ENCODE assay signal across 37 cellular contexts in the genomic region with DNA sequence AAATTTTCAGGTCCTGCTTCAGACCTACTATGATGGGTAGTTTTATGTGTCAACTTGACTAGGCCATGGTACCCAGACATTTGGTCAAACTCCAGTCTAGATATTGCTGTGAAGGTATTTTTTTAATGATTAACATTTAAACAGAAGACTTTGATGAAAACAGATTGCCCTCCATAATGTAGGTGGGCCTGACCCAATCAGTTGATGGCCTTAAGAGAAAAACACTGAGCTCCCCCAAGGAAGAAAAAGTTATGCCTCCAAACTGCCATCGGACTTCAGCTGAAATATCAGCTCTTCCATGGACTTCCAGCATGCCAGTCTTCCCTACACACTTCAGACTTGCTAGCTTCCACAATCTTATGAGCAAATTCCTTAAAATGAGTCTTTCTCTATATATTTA.
"Had no signal": no experiment of that assay in that cellular context is flagged by ENCODE, and none has a peak within 500 bp of the region (broad histone marks: within the 10 kb centered on the region; RNA-seq: fewer than 3 reads in every experiment).

No MANE protein-coding gene starts in this region.

- H3K4me1 Mint-ChIP-seq: activated naive CD4-positive, alpha-beta T cell treated with anti-CD3 and anti-CD28 coated beads, Interleukin-2, amount 10 ng/mL, durations not matched to agents 7 days and 5 days; activated naive CD4-positive, alpha-beta T cell treated with anti-CD3 and anti-CD28 coated beads, Interleukin-2, amount 50 U/mL, for 24 hours; activated naive CD8-positive, alpha-beta T cell treated with anti-CD3 and anti-CD28 coated beads for 36 hours; activated naive CD8-positive, alpha-beta T cell treated with anti-CD3 and anti-CD28 coated beads, Interleukin-2, amount 10 ng/mL, durations not matched to agents 7 days and 5 days; activated naive CD8-positive, alpha-beta T cell treated with anti-CD3 and anti-CD28 coated beads, Interleukin-2, amount 50 U/mL, for 24 hours; activated T-helper 17 cell treated with anti-CD3 and anti-CD28 coated beads, Interleukin-2, amount 50 U/mL, for 72 hours; central memory CD8-positive, alpha-beta T cell had no signal

- H3K4me3 Mint-ChIP-seq: activated naive CD4-positive, alpha-beta T cell treated with anti-CD3 and anti-CD28 coated beads for 36 hours; activated naive CD4-positive, alpha-beta T cell treated with anti-CD3 and anti-CD28 coated beads, Interleukin-2, amount 10 ng/mL, durations not matched to agents 7 days and 5 days; activated naive CD4-positive, alpha-beta T cell treated with anti-CD3 and anti-CD28 coated beads, Interleukin-2, amount 50 U/mL, for 24 hours; activated naive CD8-positive, alpha-beta T cell; activated naive CD8-positive, alpha-beta T cell treated with anti-CD3 and anti-CD28 coated beads for 36 hours; activated naive CD8-positive, alpha-beta T cell treated with anti-CD3 and anti-CD28 coated beads, Interleukin-2, amount 10 ng/mL, durations not matched to agents 7 days and 5 days; activated naive CD8-positive, alpha-beta T cell treated with anti-CD3 and anti-CD28 coated beads, Interleukin-2, amount 50 U/mL, for 24 hours; activated T-cell treated with anti-CD3 and anti-CD28 coated beads, Interleukin-2, amount 50 U/mL, for 24 hours; activated T-cell treated with anti-CD3 and anti-CD28 coated beads, Interleukin-2, amount 50 U/mL, for 4 hours; activated T-cell treated with anti-CD3 and anti-CD28 coated beads, Interleukin-2, amount 50 U/mL, for 72 hours; activated T-helper 1 cell treated with anti-CD3 and anti-CD28 coated beads, Interleukin-12 subunit alpha, Interleukin-12 subunit beta, Interleukin-2, Interleukin-4 antibody, amounts not matched to agents 30 ng/mL and 10 ng/mL and 1 ng/mL, durations not matched to agents 14 hours and 24 hours and 36 hours; activated T-helper 17 cell treated with anti-CD3 and anti-CD28 coated beads, Interleukin-2, amount 50 U/mL, for 72 hours; brain; central memory CD8-positive, alpha-beta T cell had no signal

- H3K27me3 Mint-ChIP-seq: activated naive CD4-positive, alpha-beta T cell treated with anti-CD3 and anti-CD28 coated beads, Interleukin-2, amount 10 ng/mL, durations not matched to agents 7 days and 5 days; activated naive CD4-positive, alpha-beta T cell treated with anti-CD3 and anti-CD28 coated beads, Interleukin-2, amount 50 U/mL, for 24 hours; activated naive CD8-positive, alpha-beta T cell; activated naive CD8-positive, alpha-beta T cell treated with anti-CD3 and anti-CD28 coated beads for 36 hours; activated naive CD8-positive, alpha-beta T cell treated with anti-CD3 and anti-CD28 coated beads, Interleukin-2, amount 10 ng/mL, durations not matched to agents 7 days and 5 days; activated naive CD8-positive, alpha-beta T cell treated with anti-CD3 and anti-CD28 coated beads, Interleukin-2, amount 50 U/mL, for 24 hours; activated T-cell treated with anti-CD3 and anti-CD28 coated beads, Interleukin-2, amount 50 U/mL, for 24 hours; activated T-helper 17 cell treated with anti-CD3 and anti-CD28 coated beads, Interleukin-2, amount 50 U/mL, for 72 hours; central memory CD8-positive, alpha-beta T cell had no signal

- DNase-seq: activated effector memory CD4-positive, alpha-beta T cell treated with anti-CD3 and anti-CD28 coated beads, Interleukin-2, amount 50 U/mL, for 16 hours; activated effector memory CD4-positive, alpha-beta T cell treated with Interleukin-2 at 50 U/mL for 16 hours; activated gamma-delta T cell; activated gamma-delta T cell treated with Interleukin-2 at 50 U/mL for 16 hours; activated naive CD4-positive, alpha-beta T cell; activated naive CD4-positive, alpha-beta T cell treated with anti-CD3 and anti-CD28 coated beads for 36 hours; activated naive CD4-positive, alpha-beta T cell treated with anti-CD3 and anti-CD28 coated beads, Interleukin-2, amount 10 ng/mL, durations not matched to agents 7 days and 5 days; activated naive CD4-positive, alpha-beta T cell treated with anti-CD3 and anti-CD28 coated beads, Interleukin-2, amount 50 U/mL, for 16 hours; activated naive CD4-positive, alpha-beta T cell treated with Interleukin-2 at 50 U/mL for 16 hours; activated naive CD8-positive, alpha-beta T cell treated with anti-CD3 and anti-CD28 coated beads for 36 hours; activated naive CD8-positive, alpha-beta T cell treated with anti-CD3 and anti-CD28 coated beads, Interleukin-2, amount 10 ng/mL, durations not matched to agents 7 days and 5 days; activated naive CD8-positive, alpha-beta T cell treated with anti-CD3 and anti-CD28 coated beads, Interleukin-2, amount 50 U/mL, for 24 hours; activated T-cell treated with anti-CD3 and anti-CD28 coated beads, Interleukin-2, amount 50 U/mL, for 24 hours; activated T-cell treated with anti-CD3 and anti-CD28 coated beads, Interleukin-2, amount 50 U/mL, for 4 hours; activated T-cell treated with anti-CD3 and anti-CD28 coated beads, Interleukin-2, amount 50 U/mL, for 48 hours; activated T-cell treated with anti-CD3 and anti-CD28 coated beads, Interleukin-2, amount 50 U/mL, for 72 hours; adrenal gland; amniotic stem cell; amygdala; anterior cingulate cortex; aorta; body of pancreas; brain microvascular endothelial cell; caudate nucleus; central memory CD4-positive, alpha-beta T cell; cerebellar nuclear complex had no signal

- H3K4me3 ChIP-seq: adrenal gland, ascending aorta, body of pancreas, breast epithelium, cardiac muscle cell had no signal

- H3K9me3 Mint-ChIP-seq: activated naive CD4-positive, alpha-beta T cell treated with anti-CD3 and anti-CD28 coated beads, Interleukin-2, amount 50 U/mL, for 24 hours; activated T-helper 1 cell treated with anti-CD3 and anti-CD28 coated beads, Interleukin-12 subunit alpha, Interleukin-12 subunit beta, Interleukin-2, Interleukin-4 antibody, amounts not matched to agents 30 ng/mL and 10 ng/mL and 1 ng/mL, durations not matched to agents 14 hours and 24 hours and 36 hours; brain had no signal

- H3K27ac ChIP-seq: adrenal gland, ascending aorta, body of pancreas, brain microvascular endothelial cell, breast epithelium, cardiac muscle cell had no signal

- H3K4me1 ChIP-seq: adrenal gland, ascending aorta, body of pancreas, breast epithelium had no signal

- H3K27ac Mint-ChIP-seq: activated naive CD4-positive, alpha-beta T cell treated with anti-CD3 and anti-CD28 coated beads for 36 hours; activated naive CD4-positive, alpha-beta T cell treated with anti-CD3 and anti-CD28 coated beads, Interleukin-2, amount 10 ng/mL, durations not matched to agents 7 days and 5 days; activated naive CD4-positive, alpha-beta T cell treated with anti-CD3 and anti-CD28 coated beads, Interleukin-2, amount 50 U/mL, for 24 hours; activated naive CD4-positive, alpha-beta T cell treated with anti-CD3 and anti-CD28 coated beads, Interleukin-2, amount 50 U/mL, for 72 hours; activated naive CD8-positive, alpha-beta T cell; activated naive CD8-positive, alpha-beta T cell treated with anti-CD3 and anti-CD28 coated beads for 36 hours; activated naive CD8-positive, alpha-beta T cell treated with anti-CD3 and anti-CD28 coated beads, Interleukin-2, amount 10 ng/mL, durations not matched to agents 7 days and 5 days; activated naive CD8-positive, alpha-beta T cell treated with anti-CD3 and anti-CD28 coated beads, Interleukin-2, amount 50 U/mL, for 24 hours; activated T-cell treated with anti-CD3 and anti-CD28 coated beads, Interleukin-2, amount 50 U/mL, for 24 hours; activated T-cell treated with anti-CD3 and anti-CD28 coated beads, Interleukin-2, amount 50 U/mL, for 72 hours; activated T-helper 1 cell treated with anti-CD3 and anti-CD28 coated beads, Interleukin-12 subunit alpha, Interleukin-12 subunit beta, Interleukin-2, Interleukin-4 antibody, amounts not matched to agents 30 ng/mL and 10 ng/mL and 1 ng/mL, durations not matched to agents 14 hours and 24 hours and 36 hours; activated T-helper 17 cell treated with anti-CD3 and anti-CD28 coated beads, Interleukin-2, amount 50 U/mL, for 72 hours; activated T-helper 2 cell treated with anti-CD3 and anti-CD28 coated beads, Interferon-gamma antibody, Interleukin-2, Interleukin-4, amounts not matched to agents 10 μg/mL and 5 μg/mL and 100 μg/mL, durations not matched to agents 14 hours and 24 hours and 36 hours; brain had no signal

- H3K36me3 ChIP-seq: adrenal gland, ascending aorta, brain microvascular endothelial cell, breast epithelium, cardiac muscle cell had no signal

- H3K36me3 Mint-ChIP-seq: activated naive CD4-positive, alpha-beta T cell treated with anti-CD3 and anti-CD28 coated beads, Interleukin-2, amount 10 ng/mL, durations not matched to agents 7 days and 5 days; activated naive CD4-positive, alpha-beta T cell treated with anti-CD3 and anti-CD28 coated beads, Interleukin-2, amount 50 U/mL, for 24 hours; activated naive CD4-positive, alpha-beta T cell treated with anti-CD3 and anti-CD28 coated beads, Interleukin-2, amount 50 U/mL, for 72 hours; activated naive CD8-positive, alpha-beta T cell; activated naive CD8-positive, alpha-beta T cell treated with anti-CD3 and anti-CD28 coated beads for 36 hours; activated naive CD8-positive, alpha-beta T cell treated with anti-CD3 and anti-CD28 coated beads, Interleukin-2, amount 10 ng/mL, durations not matched to agents 7 days and 5 days; brain had no signal

- H3K9me3 ChIP-seq: adrenal gland, ascending aorta, body of pancreas, breast epithelium had no signal
